Comparison of ENCODE assay signal across 26 cellular contexts in the genomic region with DNA sequence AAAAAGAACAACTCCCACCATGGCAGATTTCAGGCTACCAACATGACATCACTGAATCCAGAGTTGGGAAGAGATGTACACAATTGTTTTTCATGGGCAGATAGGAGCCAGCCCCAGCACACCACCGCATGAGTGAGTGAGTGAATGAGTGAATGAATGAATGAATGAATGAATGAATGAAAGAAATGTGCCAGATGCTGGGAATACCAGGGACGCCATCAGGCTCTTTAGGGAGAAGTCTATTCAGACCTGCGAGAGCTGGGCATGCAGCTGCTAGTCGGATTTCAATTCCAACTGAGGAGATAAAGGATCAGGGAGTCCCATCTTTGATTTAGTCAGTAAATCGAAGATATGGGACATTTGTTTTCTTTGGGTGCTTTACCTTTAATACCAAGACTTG. TPM values are rescaled to one million over a fixed set of nuclear protein-coding genes. Genes with fewer than 3 reads are reported as not detected.
DNase-seq lines count a peak whose midpoint lies in the region; ATAC-seq and TF ChIP-seq lines count a peak whose summit lies in the region.
"Had no signal": no experiment of that assay in that cellular context is flagged by ENCODE, and none has a peak within 500 bp of the region (broad histone marks: within the 10 kb centered on the region; RNA-seq: fewer than 3 reads in every experiment).

No MANE protein-coding gene starts in this region.

- no peak for TF ChIP-seq CTCF in testis (IDR thresholded peaks at IDR 0.05)

- TF ChIP-seq POLR2A in testis (IDR thresholded peaks at IDR 0.05), result no peak

- H3K9me3 Mint-ChIP-seq in T-helper 2 cell treated with Interferon-gamma antibody and Interleukin-4, amounts not matched to agents 5 μg/mL and 100 μg/mL, for 36 hours, result no peaks in the 10 kb centered on the region
- no peaks in the 10 kb centered on the region for H3K9me3 Mint-ChIP-seq in activated naive CD8-positive, alpha-beta T cell treated with anti-CD3 and anti-CD28 coated beads, Interleukin-2, amount 10 ng/mL, durations not matched to agents 7 days and 5 days
- H3K9me3 Mint-ChIP-seq in naive thymus-derived CD4-positive, alpha-beta T cell, result peaks cover 0 to 10% (median 0%) of the 10 kb centered on the region in 11 donors

- no peak overlapping the region for H3K4me3 ChIP-seq in naive thymus-derived CD4-positive, alpha-beta T cell (ENCODE audit: low read length)
- H3K4me3 ChIP-seq in testis, result no peak overlapping the region

- peaks cover 0 to 13% of the 10 kb centered on the region in 2 donors for H3K4me1 ChIP-seq in naive thymus-derived CD4-positive, alpha-beta T cell (ENCODE audit: control insufficient read depth in 2 of 2, insufficient read depth in 2 of 2, low read length in 2 of 2)
- H3K4me1 ChIP-seq in testis, result no peaks in the 10 kb centered on the region
- H3K4me1 ChIP-seq: BE2C, Caco-2 had no signal

- ATAC-seq in T-helper 17 cell, result no peak
- ATAC-seq in activated naive CD8-positive, alpha-beta T cell treated with anti-CD3 and anti-CD28 coated beads, Interleukin-2, amount 10 ng/mL, durations not matched to agents 7 days and 5 days (ENCODE audit: low read depth), result no peak
- no peak for ATAC-seq in naive thymus-derived CD4-positive, alpha-beta T cell
- no peak for ATAC-seq in GM18502 (IDR thresholded peaks at IDR 0.05; ENCODE audit: poor library complexity, unreplicated experiment)
- ATAC-seq: PC-3 had no signal

- peaks cover 31% of the 10 kb centered on the region for H3K36me3 Mint-ChIP-seq in T-helper 2 cell treated with Interferon-gamma antibody and Interleukin-4, amounts not matched to agents 5 μg/mL and 100 μg/mL, for 36 hours (ENCODE audit: low read depth)
- peaks cover 3% of the 10 kb centered on the region for H3K36me3 Mint-ChIP-seq in T-helper 17 cell (ENCODE audit: low read depth)
- peaks cover 38% of the 10 kb centered on the region for H3K36me3 Mint-ChIP-seq in activated naive CD8-positive, alpha-beta T cell treated with anti-CD3 and anti-CD28 coated beads, Interleukin-2, amount 10 ng/mL, durations not matched to agents 7 days and 5 days
- H3K36me3 Mint-ChIP-seq in naive thymus-derived CD4-positive, alpha-beta T cell, result peaks cover 0 to 29% (median 8%) of the 10 kb centered on the region in 5 donors
- H3K36me3 Mint-ChIP-seq: CD14-positive monocyte had no signal

- H3K4me1 Mint-ChIP-seq in T-helper 2 cell treated with Interferon-gamma antibody and Interleukin-4, amounts not matched to agents 5 μg/mL and 100 μg/mL, for 36 hours (ENCODE audit: low read depth), result peaks cover 7% of the 10 kb centered on the region
- H3K4me1 Mint-ChIP-seq in T-helper 17 cell, result peaks cover 22% of the 10 kb centered on the region
- peaks cover 34% of the 10 kb centered on the region for H3K4me1 Mint-ChIP-seq in activated naive CD8-positive, alpha-beta T cell treated with anti-CD3 and anti-CD28 coated beads, Interleukin-2, amount 10 ng/mL, durations not matched to agents 7 days and 5 days
- H3K4me1 Mint-ChIP-seq in naive thymus-derived CD4-positive, alpha-beta T cell, result peaks cover 7 to 43% (median 29%) of the 10 kb centered on the region in 7 donors
- H3K4me1 Mint-ChIP-seq: CD14-positive monocyte had no signal

- CTCF ChIA-PET in naive thymus-derived CD4-positive, alpha-beta T cell (lab: Charles Lee), result no interaction called here

- WGBS in testis, 2 donors, result 94 to 95% methylated on average over 5 of the region's 5 CpGs

- H3K27ac ChIP-seq in naive thymus-derived CD4-positive, alpha-beta T cell (ENCODE audit: low read depth, low read length), result peak overlapping the region; percentile 51
- no peak overlapping the region for H3K27ac ChIP-seq in testis
- H3K27ac ChIP-seq: 22Rv1, KMS-11 had no signal

- intact Hi-C loops in naive thymus-derived CD4-positive, alpha-beta T cell (cut with micrococcal nuclease), result loop anchor here in 1 of 2 donors (2.0 kb wide), 1 partner anchor 19 kb away; a partner anchor contains a TSS
- intact Hi-C loops in testis (cut with DNase I; ENCODE audit: low total_unique reads), result no loop called here

- DNase-seq in T-helper 2 cell treated with Interferon-gamma antibody and Interleukin-4, amounts not matched to agents 5 μg/mL and 100 μg/mL, for 36 hours (ENCODE audit: low spot score), result no peak
- DNase-seq in T-helper 2 cell (no peak), T-helper 17 cell (no peak), testis (no peak), hippocampal formation (lab: John Stamatoyannopoulos, UW) (no peak)
- no peak for DNase-seq in activated naive CD8-positive, alpha-beta T cell treated with anti-CD3 and anti-CD28 coated beads, Interleukin-2, amount 10 ng/mL, durations not matched to agents 7 days and 5 days
- DNase-seq in naive thymus-derived CD4-positive, alpha-beta T cell, result no peak
- DNase-seq: BE2C; Caco-2; DMS79; EL; GDM1; HCEC 1CT; IMR-90; MM.1S; NCI-H2029 treated with DMSO at 0.1 percent for 48 hours; NCI-H446 treated with DMSO at 0.1 percent for 48 hours; NCI-H526; NCI-H82; NK-92 treated with Interleukin-12 subunit alpha and Interleukin-12 subunit beta, amount 100 ng/mL, for 24 hours; PC-3 had no signal

- H3K36me3 ChIP-seq in naive thymus-derived CD4-positive, alpha-beta T cell (ENCODE audit: control insufficient read depth in 2 of 3, insufficient read depth in 3 of 3, low read length in 3 of 3), result peaks cover 0 to 4% (median 0%) of the 10 kb centered on the region in 3 experiments
- H3K36me3 ChIP-seq in testis (ENCODE audit: low read depth, missing control alignments), result no peaks in the 10 kb centered on the region
- H3K36me3 ChIP-seq: BE2C had no signal

- no peaks in the 10 kb centered on the region for H3K9me3 ChIP-seq in T-helper 17 cell (ENCODE audit: control insufficient read depth, low read length, poor library complexity, severe bottlenecking)
- H3K9me3 ChIP-seq in naive thymus-derived CD4-positive, alpha-beta T cell (ENCODE audit: control insufficient read depth in 2 of 3, low read length in 3 of 3), result no peaks in the 10 kb centered on the region
- no peaks in the 10 kb centered on the region for H3K9me3 ChIP-seq in testis
- H3K9me3 ChIP-seq: BE2C, Caco-2 had no signal

- POLR2A ChIA-PET in activated naive CD8-positive, alpha-beta T cell treated with anti-CD3 and anti-CD28 coated beads, Interleukin-2, amount 10 ng/mL, durations not matched to agents 7 days and 5 days (lab: Charles Lee), result interaction anchor here (0.7 kb wide), 1 partner anchor 31 kb away, joined by 3 read pairs; no protein-coding TSS in a partner anchor
- POLR2A ChIA-PET in naive thymus-derived CD4-positive, alpha-beta T cell (lab: Charles Lee), result interaction anchor here (0.7 to 1.1 kb wide), 3 partner anchors 12 to 457 kb away, joined by 3 read pairs; no protein-coding TSS in a partner anchor

- no peak overlapping the region for H3K4me3 Mint-ChIP-seq in T-helper 2 cell treated with Interferon-gamma antibody and Interleukin-4, amounts not matched to agents 5 μg/mL and 100 μg/mL, for 36 hours
- H3K4me3 Mint-ChIP-seq in T-helper 17 cell, result no peak overlapping the region
- no peak overlapping the region for H3K4me3 Mint-ChIP-seq in activated naive CD8-positive, alpha-beta T cell treated with anti-CD3 and anti-CD28 coated beads, Interleukin-2, amount 10 ng/mL, durations not matched to agents 7 days and 5 days
- peak overlapping the region in 4 of 10 donors; percentile 7 to 44 (median 29) for H3K4me3 Mint-ChIP-seq in naive thymus-derived CD4-positive, alpha-beta T cell

- no peaks in the 10 kb centered on the region for H3K27me3 Mint-ChIP-seq in T-helper 2 cell treated with Interferon-gamma antibody and Interleukin-4, amounts not matched to agents 5 μg/mL and 100 μg/mL, for 36 hours (ENCODE audit: low read depth)
- no peaks in the 10 kb centered on the region for H3K27me3 Mint-ChIP-seq in T-helper 17 cell
- H3K27me3 Mint-ChIP-seq in activated naive CD8-positive, alpha-beta T cell treated with anti-CD3 and anti-CD28 coated beads, Interleukin-2, amount 10 ng/mL, durations not matched to agents 7 days and 5 days, result no peaks in the 10 kb centered on the region
- H3K27me3 Mint-ChIP-seq in naive thymus-derived CD4-positive, alpha-beta T cell, result peaks cover 0 to 2% (median 0%) of the 10 kb centered on the region in 5 donors

- H3K27ac Mint-ChIP-seq in T-helper 2 cell treated with Interferon-gamma antibody and Interleukin-4, amounts not matched to agents 5 μg/mL and 100 μg/mL, for 36 hours, result peak overlapping the region; percentile 22
- H3K27ac Mint-ChIP-seq in T-helper 17 cell, result peak overlapping the region; percentile 8
- H3K27ac Mint-ChIP-seq in activated naive CD8-positive, alpha-beta T cell treated with anti-CD3 and anti-CD28 coated beads, Interleukin-2, amount 10 ng/mL, durations not matched to agents 7 days and 5 days, result peak overlapping the region; percentile 67
- H3K27ac Mint-ChIP-seq in naive thymus-derived CD4-positive, alpha-beta T cell, result peak overlapping the region in 8 of 9 donors; percentile 76 to 94 (median 86)
- H3K27ac Mint-ChIP-seq: CD14-positive monocyte had no signal

- no peaks in the 10 kb centered on the region for H3K27me3 ChIP-seq in naive thymus-derived CD4-positive, alpha-beta T cell (ENCODE audit: control insufficient read depth in 2 of 2, insufficient read depth in 2 of 2, low read length in 2 of 2)
- no peaks in the 10 kb centered on the region for H3K27me3 ChIP-seq in testis

RNA-seq across cellular contexts. Expression of a gene that starts 15.3 kb away (rescaled TPM):
- total RNA-seq in T-helper 17 cell (1 to 10 TPM; 1.6 to 2.1 TPM), testis (10 to 100 TPM; 30.2 to 41.1 TPM)
- total RNA-seq in activated naive CD8-positive, alpha-beta T cell treated with anti-CD3 and anti-CD28 coated beads, Interleukin-2, amount 10 ng/mL, durations not matched to agents 7 days and 5 days, result under 1 TPM; 0.20 to 0.30 TPM
- 10 to 100 TPM in 1 of 5 experiments, 1 to 10 TPM in 1, under 1 TPM in 3; 0.11 to 10.6 (median 0.51) TPM for total RNA-seq in naive thymus-derived CD4-positive, alpha-beta T cell
- polyA plus RNA-seq in naive thymus-derived CD4-positive, alpha-beta T cell, result under 1 TPM in 1 of 2 donors, not detected in 1; 0.20 TPM
- polyA plus RNA-seq in testis (ENCODE audit: insufficient read depth, low read depth, low replicate concordance), result 57.7 TPM
- total RNA-seq: IMR-90 had no signal
- polyA plus RNA-seq: IMR-90 had no signal

RNA-seq across cellular contexts. Expression of a gene that starts 19.3 kb away (rescaled TPM):
- total RNA-seq in T-helper 17 cell, result 10 to 100 TPM in 1 of 2 donors, 1 to 10 TPM in 1; 7.2 to 22.5 TPM
- total RNA-seq in activated naive CD8-positive, alpha-beta T cell treated with anti-CD3 and anti-CD28 coated beads, Interleukin-2, amount 10 ng/mL, durations not matched to agents 7 days and 5 days, result 1 to 10 TPM; 8.5 to 9.1 TPM
- 10 to 100 TPM in 2 of 5 experiments, 1 to 10 TPM in 3; 6.4 to 12.8 (median 9.5) TPM for total RNA-seq in naive thymus-derived CD4-positive, alpha-beta T cell
- 1 to 10 TPM; 2.6 to 3.3 TPM for polyA plus RNA-seq in naive thymus-derived CD4-positive, alpha-beta T cell
- under 1 TPM; 0.43 to 0.47 TPM for total RNA-seq in testis
- not detected for polyA plus RNA-seq in testis (ENCODE audit: insufficient read depth, low read depth, low replicate concordance)
- total RNA-seq: Caco-2, H1, IMR-90, PC-3 had no signal
- polyA plus RNA-seq: H1, IMR-90 had no signal

Comparison
In these comparisons a context has a peak if more than half of its experiments do, and no peak if none do; other contexts are left out.
1. H3K27ac Mint-ChIP-seq: peak in every context shown above with its lines; median percentile 86 in naive thymus-derived CD4-positive, alpha-beta T cell; 67 in activated naive CD8-positive, alpha-beta T cell treated with anti-CD3 and anti-CD28 coated beads, Interleukin-2, amount 10 ng/mL, durations not matched to agents 7 days and 5 days; 22 in T-helper 2 cell treated with Interferon-gamma antibody and Interleukin-4, amounts not matched to agents 5 μg/mL and 100 μg/mL, for 36 hours; 8 in T-helper 17 cell.
2. RNA of a gene that starts 19.3 kb away (total RNA-seq): 7.2 to 22.5 TPM in T-helper 17 cell, 6.4 to 12.8 TPM in naive thymus-derived CD4-positive, alpha-beta T cell and 8.5 to 9.1 TPM in activated naive CD8-positive, alpha-beta T cell treated with anti-CD3 and anti-CD28 coated beads, Interleukin-2, amount 10 ng/mL, durations not matched to agents 7 days and 5 days; 0.43 to 0.47 TPM in testis; every median in the first group is over 4 times any median in the second.